18 cellular contexts compared by ENCODE assay signal in the genomic region with DNA sequence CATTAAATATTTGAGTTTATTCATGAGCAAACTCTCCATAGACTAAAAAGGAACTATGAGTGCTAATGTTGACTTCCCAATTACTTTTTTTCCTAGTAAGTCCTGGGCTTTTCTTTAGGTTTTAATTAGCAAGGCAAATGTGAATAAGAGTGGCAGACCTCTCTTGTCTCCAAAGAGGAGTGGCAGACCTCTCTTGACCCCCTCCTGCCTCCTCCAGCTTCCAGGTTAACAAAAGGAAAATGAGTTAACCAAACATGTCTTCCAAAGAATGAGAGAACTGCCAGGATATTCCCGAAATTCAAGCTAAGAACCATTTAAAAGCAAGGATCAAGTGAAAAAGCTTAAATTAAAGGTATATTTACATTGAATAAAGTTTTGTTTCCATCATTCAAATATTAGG.
"Had no signal": no experiment of that assay in that cellular context is flagged by ENCODE, and none has a peak within 500 bp of the region (broad histone marks: within the 10 kb centered on the region; RNA-seq: fewer than 3 reads in every experiment).

No MANE protein-coding gene starts in this region.

- H2AFZ ChIP-seq: PC-9 had no signal

- H3K27me3 Mint-ChIP-seq: activated CD4-positive, alpha-beta T cell treated with anti-CD3 and anti-CD28 coated beads, Interleukin-2, amount 10 ng/mL, durations not matched to agents 24 days and 14 days; activated CD8-positive, alpha-beta memory T cell treated with anti-CD3 and anti-CD28 coated beads, Interleukin-2, amount 10 ng/mL, durations not matched to agents 7 days and 5 days; activated naive CD8-positive, alpha-beta T cell had no signal

- H3K9me3 Mint-ChIP-seq: activated CD4-positive, alpha-beta T cell treated with anti-CD3 and anti-CD28 coated beads, Interleukin-2, amount 10 ng/mL, durations not matched to agents 24 days and 14 days had no signal

- DNase-seq: activated CD4-positive, alpha-beta T cell treated with anti-CD3 and anti-CD28 coated beads for 1 hour; activated CD4-positive, alpha-beta T cell treated with anti-CD3 and anti-CD28 coated beads, Interleukin-2, amount 10 ng/mL, durations not matched to agents 24 days and 14 days; activated CD4-positive, alpha-beta T cell treated with anti-CD3 and anti-CD28 coated beads, Interleukin-2, amount 50 U/mL, for 48 hours; activated CD8-positive, alpha-beta memory T cell treated with anti-CD3 and anti-CD28 coated beads, Interleukin-2, amount 10 ng/mL, durations not matched to agents 7 days and 5 days; activated effector memory CD4-positive, alpha-beta T cell treated with anti-CD3 and anti-CD28 coated beads, Interleukin-2, amount 50 U/mL, for 16 hours; activated naive CD4-positive, alpha-beta T cell treated with anti-CD3 and anti-CD28 coated beads for 36 hours; activated T-cell treated with anti-CD3 and anti-CD28 coated beads, Interleukin-2, amount 50 U/mL, for 4 hours; cerebellar nuclear complex; Kasumi-1; NCI-H1105 treated with DMSO at 0.1 percent for 48 hours; NCI-H1436 treated with DMSO at 0.1 percent for 48 hours; NCI-H187; NCI-H2081; NCI-H510A treated with DMSO at 0.1 percent for 48 hours; PC-9; SHP77 treated with DMSO at 0.1 percent for 48 hours had no signal

- H3K4me3 ChIP-seq: PC-9 had no signal

- H3K4me2 ChIP-seq: PC-9 had no signal

- H3K4me1 Mint-ChIP-seq: activated CD4-positive, alpha-beta T cell treated with anti-CD3 and anti-CD28 coated beads, Interleukin-2, amount 10 ng/mL, durations not matched to agents 24 days and 14 days; activated CD8-positive, alpha-beta memory T cell treated with anti-CD3 and anti-CD28 coated beads, Interleukin-2, amount 10 ng/mL, durations not matched to agents 7 days and 5 days had no signal

- H3K27ac ChIP-seq: PC-9 had no signal

- H3K4me3 Mint-ChIP-seq: activated CD4-positive, alpha-beta T cell treated with anti-CD3 and anti-CD28 coated beads, Interleukin-2, amount 10 ng/mL, durations not matched to agents 24 days and 14 days; activated CD8-positive, alpha-beta memory T cell treated with anti-CD3 and anti-CD28 coated beads, Interleukin-2, amount 10 ng/mL, durations not matched to agents 7 days and 5 days; activated naive CD4-positive, alpha-beta T cell treated with anti-CD3 and anti-CD28 coated beads for 36 hours; activated naive CD8-positive, alpha-beta T cell; activated T-cell treated with anti-CD3 and anti-CD28 coated beads, Interleukin-2, amount 50 U/mL, for 4 hours; T-helper 1 cell treated with Interleukin-12 subunit alpha and Interleukin-12 subunit beta and Interleukin-4 antibody, amounts not matched to agents 30 μg/mL and 1 μg/mL, for 36 hours had no signal

- H3K27ac Mint-ChIP-seq: activated CD4-positive, alpha-beta T cell treated with anti-CD3 and anti-CD28 coated beads, Interleukin-2, amount 10 ng/mL, durations not matched to agents 24 days and 14 days; activated CD8-positive, alpha-beta memory T cell treated with anti-CD3 and anti-CD28 coated beads, Interleukin-2, amount 10 ng/mL, durations not matched to agents 7 days and 5 days; activated naive CD4-positive, alpha-beta T cell treated with anti-CD3 and anti-CD28 coated beads for 36 hours; activated naive CD8-positive, alpha-beta T cell; T-helper 1 cell treated with Interleukin-12 subunit alpha and Interleukin-12 subunit beta and Interleukin-4 antibody, amounts not matched to agents 30 μg/mL and 1 μg/mL, for 36 hours had no signal

- H3K36me3 Mint-ChIP-seq: activated CD8-positive, alpha-beta memory T cell treated with anti-CD3 and anti-CD28 coated beads, Interleukin-2, amount 10 ng/mL, durations not matched to agents 7 days and 5 days; activated naive CD8-positive, alpha-beta T cell had no signal

- ATAC-seq: activated CD8-positive, alpha-beta memory T cell treated with anti-CD3 and anti-CD28 coated beads, Interleukin-2, amount 10 ng/mL, durations not matched to agents 7 days and 5 days; activated T-cell treated with anti-CD3 and anti-CD28 coated beads, Interleukin-2, amount 50 U/mL, for 4 hours had no signal
